ENCODE assay signal across 12 cellular contexts in genomic region chr4:105966046-105966445, GRCh38.
A peak's percentile ranks its signal among the peaks of the same experiment; 100 is the strongest.
DNase-seq lines count a peak whose midpoint lies in the region; ATAC-seq and TF ChIP-seq lines count a peak whose summit lies in the region.
"Had no signal": no experiment of that assay in that cellular context is flagged by ENCODE, and none has a peak within 500 bp of the region (broad histone marks: within the 10 kb centered on the region; RNA-seq: fewer than 3 reads in every experiment).

No MANE protein-coding gene starts in this region.

- H3K9ac ChIP-seq in SK-N-SH, result no peak overlapping the region
- H3K9ac ChIP-seq in fibroblast of lung (ENCODE audit: insufficient read depth, low read length), result no peak overlapping the region

- H3K4me3 ChIP-seq in SK-N-SH (ENCODE audit: low read depth in 2 of 2, low read length in 1 of 2) (no peak overlapping the region), fibroblast of lung (replicated peaks in 1 of 4; ENCODE audit: control extremely low read depth in 1 of 4, insufficient read depth in 1 of 4, low read depth in 3 of 4, low read length in 4 of 4) (no peak overlapping the region), H7 (ENCODE audit: insufficient read depth, low read depth, low read length) (no peak overlapping the region), right atrium auricular region (no peak overlapping the region), osteoblast (ENCODE audit: insufficient read depth, low read length) (no peak overlapping the region)

- H3K4me2 ChIP-seq in SK-N-SH (no peak overlapping the region), fibroblast of lung (ENCODE audit: extremely low read depth, insufficient read depth, low read length) (no peak overlapping the region), osteoblast (ENCODE audit: insufficient read depth, low read length) (no peak overlapping the region)

- no peak for DNase-seq in SK-N-SH
- peak; percentile 15 for DNase-seq in SK-MEL-5 (ENCODE audit: low read depth, low spot score)
- peak; percentile 44 to 49 for DNase-seq in fibroblast of lung (ENCODE audit: low read depth in 2 of 2)
- DNase-seq in DMS53 treated with DMSO at 0.1 percent for 48 hours (lab: John Stamatoyannopoulos, UW; ENCODE audit: unreplicated experiment), result no peak
- no peak for DNase-seq in H7
- no peak for DNase-seq in right atrium auricular region (ENCODE audit: low spot score)
- DNase-seq in osteoblast (ENCODE audit: insufficient read length, low spot score, missing footprints), result no peak
- DNase-seq: activated CD4-positive, alpha-beta T cell treated with anti-CD3 and anti-CD28 coated beads, Interleukin-2, amount 50 U/mL, for 48 hours; activated naive CD4-positive, alpha-beta T cell; NCI-H526 treated with DMSO at 0.1 percent for 48 hours; T-helper 1 cell had no signal

- no peak for TF ChIP-seq EP300 in SK-N-SH (IDR thresholded peaks at IDR 0.05; ENCODE audit: borderline replicate concordance in 1 of 2, low read depth in 1 of 2, low read length in 1 of 2)

- H3F3A ChIP-seq in SK-N-SH (replicated peaks; ENCODE audit: insufficient read depth), result no peaks in the 10 kb centered on the region

- H3K27me3 ChIP-seq in SK-N-SH (ENCODE audit: insufficient read depth) (no peaks in the 10 kb centered on the region), fibroblast of lung (ENCODE audit: control insufficient read depth, insufficient read depth, low read length) (no peaks in the 10 kb centered on the region), H7 (ENCODE audit: control insufficient read depth, insufficient read depth, low read length) (no peaks in the 10 kb centered on the region), right atrium auricular region (no peaks in the 10 kb centered on the region), osteoblast (ENCODE audit: insufficient read depth, low read length) (no peaks in the 10 kb centered on the region)

- in situ Hi-C loops in SK-MEL-5 (cut with HindIII; ENCODE audit: low pct_unique_long_range_greater_than_20kb, low sequenced_read_pairs), result no loop called here

- no peaks in the 10 kb centered on the region for H3K9me2 ChIP-seq in SK-N-SH

- H3K9me3 ChIP-seq in SK-N-SH, result no peaks in the 10 kb centered on the region
- H3K9me3 ChIP-seq in fibroblast of lung (ENCODE audit: control insufficient read depth, insufficient read depth, low read depth, low read length), result no peaks in the 10 kb centered on the region
- no peaks in the 10 kb centered on the region for H3K9me3 ChIP-seq in right atrium auricular region
- no peaks in the 10 kb centered on the region for H3K9me3 ChIP-seq in osteoblast (ENCODE audit: low read depth, low read length)

- CTCF ChIA-PET in SK-N-SH (lab: Yijun Ruan, JAX), result no interaction called here

- TF ChIP-seq RAD21 in SK-N-SH (IDR thresholded peaks at IDR 0.05; ENCODE audit: low read length), result no peak

- POLR2A ChIA-PET in SK-N-SH (lab: Yijun Ruan, JAX), result no interaction called here

- no peak overlapping the region for H3K27ac ChIP-seq in SK-N-SH (ENCODE audit: low read depth in 2 of 2, low read length in 1 of 2)
- H3K27ac ChIP-seq in fibroblast of lung (ENCODE audit: insufficient read depth, low read length), result no peak overlapping the region
- H3K27ac ChIP-seq in right atrium auricular region, result no peak overlapping the region
- H3K27ac ChIP-seq in osteoblast (ENCODE audit: low read depth, low read length), result no peak overlapping the region

- H3K36me3 ChIP-seq in SK-N-SH (replicated peaks in 1 of 2; ENCODE audit: control insufficient read depth in 1 of 2, insufficient read depth in 2 of 2, low read length in 1 of 2) (no peaks in the 10 kb centered on the region), fibroblast of lung (ENCODE audit: control insufficient read depth, insufficient read depth, low read length) (no peaks in the 10 kb centered on the region), H7 (replicated peaks; ENCODE audit: control insufficient read depth, insufficient read depth, low read length) (no peaks in the 10 kb centered on the region), right atrium auricular region (no peaks in the 10 kb centered on the region), osteoblast (ENCODE audit: insufficient read depth, low read length) (no peaks in the 10 kb centered on the region)

- TF ChIP-seq CTCF in SK-N-SH (IDR thresholded peaks at IDR 0.05), result no peak
- no peak for TF ChIP-seq CTCF in fibroblast of lung (conservative IDR thresholded peaks at IDR 0.05 in 1 of 2, IDR thresholded peaks at IDR 0.05 in 1 of 2; ENCODE audit: low read depth in 1 of 2, low read length in 2 of 2)
- TF ChIP-seq CTCF in right atrium auricular region (IDR thresholded peaks at IDR 0.05), result no peak
- no peak for TF ChIP-seq CTCF in osteoblast (IDR thresholded peaks at IDR 0.05; ENCODE audit: extremely low read depth, low read depth, low read length)

- H3K79me2 ChIP-seq in SK-N-SH (ENCODE audit: insufficient read depth) (no peaks in the 10 kb centered on the region), fibroblast of lung (ENCODE audit: control insufficient read depth, insufficient read depth, low read length) (no peaks in the 10 kb centered on the region), osteoblast (ENCODE audit: insufficient read depth, low read length) (no peaks in the 10 kb centered on the region)

- H3K4me1 ChIP-seq in SK-N-SH (ENCODE audit: control insufficient read depth in 1 of 2, insufficient read depth in 2 of 2, low read depth in 1 of 2, low read length in 1 of 2), result peaks cover 0 to 4% of the 10 kb centered on the region in 2 experiments; a peak in 2 of 4 replicates
- H3K4me1 ChIP-seq in fibroblast of lung (ENCODE audit: control insufficient read depth, extremely low read depth, insufficient read depth, low read length), result no peaks in the 10 kb centered on the region
- peaks cover 0 to 8% of the 10 kb centered on the region in 2 donors for H3K4me1 ChIP-seq in right atrium auricular region
- no peaks in the 10 kb centered on the region for H3K4me1 ChIP-seq in osteoblast (ENCODE audit: insufficient read depth, low read length)

- peak; percentile 91 for ATAC-seq in SK-N-SH treated with all-trans-retinoic acid at 6 μM for 48 hours

- H2AFZ ChIP-seq in SK-N-SH (ENCODE audit: low read depth) (no peak overlapping the region), fibroblast of lung (ENCODE audit: low read length) (no peak overlapping the region), osteoblast (ENCODE audit: low read length) (no peak overlapping the region)

- H4K20me1 ChIP-seq in SK-N-SH (ENCODE audit: insufficient read depth) (no peaks in the 10 kb centered on the region), fibroblast of lung (ENCODE audit: control insufficient read depth, extremely low read depth, insufficient read depth, low read length) (no peaks in the 10 kb centered on the region), osteoblast (ENCODE audit: insufficient read depth, low read length) (no peaks in the 10 kb centered on the region)

TF ChIP-seq in SK-N-SH treated with all-trans-retinoic acid at 6 μM for 48 hours, 23 proteins besides CTCF, POLR2A, EP300 and RAD21 (continues in another document):
- TF ChIP-seq CSRNP3 (CRISPR knock-in tag; IDR thresholded peaks at IDR 0.05) (no peak), OSR1 (CRISPR knock-in tag; IDR thresholded peaks at IDR 0.05) (no peak), ZC3H10 (CRISPR knock-in tag; IDR thresholded peaks at IDR 0.05) (no peak), RARB (CRISPR knock-in tag; IDR thresholded peaks at IDR 0.05) (no peak)

TF ChIP-seq in SK-N-SH, 30 proteins besides CTCF, POLR2A, EP300 and RAD21 (continues in another document):
- no peak for TF ChIP-seq USF2 (IDR thresholded peaks at IDR 0.05; ENCODE audit: borderline replicate concordance, low read depth, low read length)
- no peak for TF ChIP-seq CHD2 (IDR thresholded peaks at IDR 0.05; ENCODE audit: low read length, partially characterized antibody)
- no peak for TF ChIP-seq MEF2A (IDR thresholded peaks at IDR 0.05; ENCODE audit: borderline replicate concordance, low read depth)
- TF ChIP-seq POLR2AphosphoS5 (IDR thresholded peaks at IDR 0.05; ENCODE audit: low read depth, low read length), result no peak
- TF ChIP-seq GATA2 (CRISPR knock-in tag; IDR thresholded peaks at IDR 0.05), result no peak
- TF ChIP-seq SMC3 (IDR thresholded peaks at IDR 0.05; ENCODE audit: low read depth, low read length), result no peak
- TF ChIP-seq FOXM1 (IDR thresholded peaks at IDR 0.05; ENCODE audit: low read depth), result no peak
- TF ChIP-seq RFX5 (IDR thresholded peaks at IDR 0.05; ENCODE audit: low read length), result no peak
- no peak for TF ChIP-seq TAF1 (IDR thresholded peaks at IDR 0.05; ENCODE audit: borderline replicate concordance, low read depth, low read length)
- TF ChIP-seq RXRA (IDR thresholded peaks at IDR 0.05; ENCODE audit: borderline replicate concordance, low read depth), result no peak
- no peak for TF ChIP-seq ZBTB33 (IDR thresholded peaks at IDR 0.05; ENCODE audit: borderline replicate concordance, low read depth)
- no peak for TF ChIP-seq NFIC (IDR thresholded peaks at IDR 0.05; ENCODE audit: borderline replicate concordance)
- TF ChIP-seq TCF12 (IDR thresholded peaks at IDR 0.05), result no peak
- no peak for TF ChIP-seq ELF1 (IDR thresholded peaks at IDR 0.05)

Comparison
In these comparisons a context has a peak if more than half of its experiments do, and no peak if none do; other contexts are left out.
1. DNase-seq: peak in SK-MEL-5 (single experiment) and fibroblast of lung (2 of 2); none in SK-N-SH (single experiment), DMS53 treated with DMSO at 0.1 percent for 48 hours (single experiment), H7 (single experiment), right atrium auricular region (single experiment) and osteoblast (single experiment).